24 cellular contexts compared by ENCODE assay signal in the genomic region with DNA sequence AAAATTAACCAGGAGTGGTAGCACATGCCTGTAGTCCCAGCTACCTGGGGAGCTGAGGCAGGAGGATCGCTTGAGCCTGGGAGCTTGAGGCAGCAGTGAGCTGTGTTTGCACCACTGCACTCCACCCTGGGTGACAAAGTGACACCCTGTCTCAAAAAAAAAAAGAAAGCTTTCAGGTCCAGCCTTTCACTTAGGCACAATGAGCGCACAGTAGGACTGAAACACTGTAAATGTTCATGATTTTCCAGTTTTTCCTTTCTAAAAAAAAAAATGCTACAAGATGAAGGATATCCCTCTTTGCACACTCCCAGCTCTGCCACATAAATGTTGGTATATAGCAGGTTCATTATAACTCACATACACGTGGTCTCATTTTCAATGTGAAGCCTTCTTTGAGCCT. TPM values are rescaled to one million over a fixed set of nuclear protein-coding genes. Genes with fewer than 3 reads are reported as not detected.
"Had no signal": no experiment of that assay in that cellular context is flagged by ENCODE, and none has a peak within 500 bp of the region (broad histone marks: within the 10 kb centered on the region; RNA-seq: fewer than 3 reads in every experiment).

No MANE protein-coding gene starts in this region.

- H3K27me3 ChIP-seq: foreskin keratinocyte, heart left ventricle, hepatocyte had no signal

- H3K4me2 ChIP-seq: hepatocyte had no signal

- H3K79me2 ChIP-seq: hepatocyte had no signal

- FAIRE-seq: colon, endothelial cell of umbilical vein, frontal cortex had no signal

- ATAC-seq: foreskin keratinocyte, gastroesophageal sphincter, heart left ventricle, left cardiac atrium, left lung, left ventricle myocardium superior, lower lobe of right lung, mucosa of descending colon had no signal

- H2AFZ ChIP-seq: hepatocyte had no signal

- H3K36me3 ChIP-seq: gastroesophageal sphincter had no signal

- H3K4me1 ChIP-seq: foreskin keratinocyte had no signal

- H3K27ac ChIP-seq: coronary artery, dorsolateral prefrontal cortex, esophagus muscularis mucosa, foreskin keratinocyte, gastroesophageal sphincter, heart left ventricle, hepatocyte, left lung, lower lobe of right lung had no signal

- DNase-seq: dermis blood vessel endothelial cell; dorsolateral prefrontal cortex; effector CD4-positive, alpha-beta T cell; effector memory CD4-positive, alpha-beta T cell; foreskin keratinocyte; heart left ventricle; hypothalamus; immature natural killer cell; islet precursor cell; left cardiac atrium; left ventricle myocardium superior; lower lobe of right lung; mesenchymal stem cell; mucosa of descending colon had no signal

- H3K4me3 ChIP-seq: coronary artery, dorsolateral prefrontal cortex, esophagus muscularis mucosa, gastroesophageal sphincter, heart left ventricle, hepatocyte, left lung, lower lobe of right lung, mucosa of descending colon had no signal

RNA-seq across cellular contexts. Expression of a gene that starts 17.9 kb away (rescaled TPM):
- total RNA-seq: fibroblast of lung, myocyte had no signal
